8 cellular contexts compared by ENCODE assay signal in the genomic region with DNA sequence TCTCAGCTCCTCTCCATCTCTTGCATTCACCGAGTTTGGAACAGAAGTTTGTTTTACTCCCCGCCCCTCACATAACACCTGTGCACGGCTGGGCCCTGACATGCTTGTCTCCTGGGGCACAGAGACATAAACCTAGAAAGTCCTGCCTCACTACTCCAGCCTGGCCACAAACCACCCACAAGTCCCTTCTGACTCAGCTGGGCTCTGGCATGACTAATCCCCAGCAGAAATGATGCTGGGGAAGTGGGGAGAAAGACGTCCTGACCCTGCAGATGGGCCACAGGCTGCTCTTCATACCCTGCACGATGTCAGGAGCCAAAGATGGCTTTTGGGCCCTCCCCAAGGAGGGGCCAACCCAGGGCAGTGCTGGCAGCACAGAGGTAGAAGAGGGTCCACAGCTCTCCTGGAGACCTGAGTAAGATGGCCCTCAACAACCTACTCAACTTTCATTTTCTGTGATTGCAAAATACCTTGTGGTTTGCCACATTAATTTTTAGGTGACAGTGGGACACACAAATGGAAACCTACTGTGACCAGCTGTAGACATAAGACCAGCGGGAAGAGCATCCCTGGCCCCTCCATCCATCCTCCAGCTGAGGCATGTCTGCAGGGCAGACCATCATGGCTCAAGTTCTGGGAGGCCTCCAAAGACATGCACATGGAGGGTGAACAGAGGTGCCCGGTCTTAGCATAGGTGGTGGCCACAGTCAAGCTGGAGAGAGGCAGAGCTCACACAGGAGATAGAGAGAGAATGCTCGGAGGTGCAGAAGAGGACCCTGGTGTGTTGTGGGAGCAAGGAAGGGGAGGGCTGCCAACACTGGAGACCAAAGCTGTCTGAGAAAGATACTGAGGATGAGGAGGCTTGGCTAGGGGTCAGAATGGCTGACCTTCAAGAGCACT. TPM values are rescaled to one million over a fixed set of nuclear protein-coding genes. Genes with fewer than 3 reads are reported as not detected.
DNase-seq lines count a peak whose midpoint lies in the region; ATAC-seq lines count a peak whose summit lies in the region.

No MANE protein-coding gene starts in this region.

- H3K4me3 ChIP-seq in Jurkat, Clone E6-1 (ENCODE audit: low read length) = no peak overlapping the region

- CTCF ChIA-PET in activated CD4-positive, alpha-beta T cell treated with anti-CD3 and anti-CD28 coated beads, Interleukin-2, amount 10 ng/mL, durations not matched to agents 7 days and 5 days (lab: Charles Lee) = interaction anchor here (0.7 to 3.7 kb wide), 12 partner anchors 8 to 76 kb away, joined by 3 to 16 read pairs (median 4); a partner anchor contains a TSS

- no peaks in the 10 kb centered on the region for H3K9me3 Mint-ChIP-seq in activated CD4-positive, alpha-beta T cell treated with anti-CD3 and anti-CD28 coated beads, Interleukin-2, amount 10 ng/mL, durations not matched to agents 7 days and 5 days

- H3K27ac Mint-ChIP-seq in activated CD4-positive, alpha-beta T cell treated with anti-CD3 and anti-CD28 coated beads, Interleukin-2, amount 10 ng/mL, durations not matched to agents 7 days and 5 days = peak overlapping the region; percentile 81

- peak; percentile 93 for ATAC-seq in GM21723 (IDR thresholded peaks at IDR 0.05; ENCODE audit: unreplicated experiment)
- peak; percentile 91 for ATAC-seq in esophagus mucosa

- POLR2A ChIA-PET in activated CD4-positive, alpha-beta T cell treated with anti-CD3 and anti-CD28 coated beads, Interleukin-2, amount 10 ng/mL, durations not matched to agents 7 days and 5 days (lab: Charles Lee) = interaction anchor here (0.5 to 0.6 kb wide), 2 partner anchors 57 to 694 kb away, joined by 4 to 5 read pairs; no protein-coding TSS in a partner anchor

- no peaks in the 10 kb centered on the region for H3K27me3 Mint-ChIP-seq in activated CD4-positive, alpha-beta T cell treated with anti-CD3 and anti-CD28 coated beads, Interleukin-2, amount 10 ng/mL, durations not matched to agents 7 days and 5 days

- peaks cover 54% of the 10 kb centered on the region for H3K36me3 Mint-ChIP-seq in activated CD4-positive, alpha-beta T cell treated with anti-CD3 and anti-CD28 coated beads, Interleukin-2, amount 10 ng/mL, durations not matched to agents 7 days and 5 days (ENCODE audit: low read depth)

- DNase-seq in EL (peak; percentile 87), NCI-H1048 (lab: John Stamatoyannopoulos, UW) (no peak), globus pallidus (ENCODE audit: low spot score) (no peak)
- peak; percentile 23 for DNase-seq in Jurkat, Clone E6-1 (ENCODE audit: low read depth, low spot score)
- DNase-seq in activated CD4-positive, alpha-beta T cell treated with anti-CD3 and anti-CD28 coated beads, Interleukin-2, amount 10 ng/mL, durations not matched to agents 7 days and 5 days = peak; percentile 63
- peak; percentile 63 for DNase-seq in stimulated activated CD8-positive, alpha-beta memory T cell treated with anti-CD3 and anti-CD28 coated beads, Interleukin-12 subunit alpha, Interleukin-12 subunit beta, amount 100 ng/mL, for 4 hours (ENCODE audit: low read depth)

- no peak overlapping the region for H3K4me3 Mint-ChIP-seq in activated CD4-positive, alpha-beta T cell treated with anti-CD3 and anti-CD28 coated beads, Interleukin-2, amount 10 ng/mL, durations not matched to agents 7 days and 5 days

- H3K4me1 Mint-ChIP-seq in activated CD4-positive, alpha-beta T cell treated with anti-CD3 and anti-CD28 coated beads, Interleukin-2, amount 10 ng/mL, durations not matched to agents 7 days and 5 days = peaks cover 58% of the 10 kb centered on the region

RNA-seq across cellular contexts. Expression of a gene that starts 40.0 kb away (rescaled TPM):
- 55.4 TPM for polyA plus RNA-seq in Jurkat, Clone E6-1 (2012; ENCODE audit: insufficient read depth, insufficient read length)
- total RNA-seq in activated CD4-positive, alpha-beta T cell treated with anti-CD3 and anti-CD28 coated beads, Interleukin-2, amount 10 ng/mL, durations not matched to agents 7 days and 5 days = 10 to 100 TPM; 55.9 to 62.3 TPM
- 9.5 TPM for total RNA-seq in esophagus mucosa

Comparison
In these comparisons a context has a peak if more than half of its experiments do, and no peak if none do; other contexts are left out.
1. DNase-seq: peak in EL (single experiment), Jurkat, Clone E6-1 (single experiment), activated CD4-positive, alpha-beta T cell treated with anti-CD3 and anti-CD28 coated beads, Interleukin-2, amount 10 ng/mL, durations not matched to agents 7 days and 5 days (single experiment) and stimulated activated CD8-positive, alpha-beta memory T cell treated with anti-CD3 and anti-CD28 coated beads, Interleukin-12 subunit alpha, Interleukin-12 subunit beta, amount 100 ng/mL, for 4 hours (single experiment); none in NCI-H1048 (single experiment) and globus pallidus (single experiment).